In the genomic region with DNA sequence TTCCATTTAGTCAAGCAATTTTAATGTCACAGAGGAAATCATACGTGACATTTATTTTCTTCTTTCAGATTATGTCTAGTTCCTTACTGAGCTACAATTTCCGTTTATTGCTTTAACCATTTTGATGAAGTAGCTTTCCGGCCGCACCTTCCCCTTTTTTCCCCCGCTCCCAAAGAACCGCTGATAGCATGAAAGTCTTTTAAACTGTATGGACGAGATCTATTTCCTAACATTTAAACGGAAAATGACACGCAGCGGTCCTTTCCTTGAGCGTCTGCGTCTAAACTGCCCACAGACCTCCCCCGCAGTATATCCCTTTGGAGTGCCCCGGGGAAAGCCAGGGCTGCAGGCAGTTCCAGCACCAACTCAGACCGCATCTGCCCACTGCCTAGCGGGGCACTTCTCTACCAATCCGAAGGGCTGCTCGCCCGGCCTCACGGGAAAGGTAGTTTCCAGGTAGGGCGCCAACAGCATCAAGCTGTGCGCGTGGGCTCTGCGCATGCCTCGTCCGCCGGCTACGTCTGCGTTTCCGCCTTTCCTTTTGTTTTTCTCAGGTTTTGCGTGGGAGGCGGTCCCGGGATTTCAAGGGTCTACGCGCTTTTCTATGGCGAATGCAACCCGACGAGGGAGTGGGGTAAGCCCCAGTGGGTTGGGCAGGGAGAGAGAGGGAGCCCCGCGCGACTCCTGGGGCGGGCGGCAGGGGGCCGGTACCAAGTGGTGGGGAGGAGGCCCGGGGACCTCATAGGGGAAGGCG, we compare ENCODE assay signal across 8 cellular contexts. TPM values are rescaled to one million over a fixed set of nuclear protein-coding genes. Genes with fewer than 3 reads are reported as not detected.
DNase-seq lines count a peak whose midpoint lies in the region; ATAC-seq and TF ChIP-seq lines count a peak whose summit lies in the region.

TSS of gene ZNF33A (plus strand) at position 526 of the 754 bp plus-strand sequence. CDS start 1,667 bp downstream, outside the sequence.

- peak within 1 kb of the TSS; percentile 90 for H3K4me2 ChIP-seq in trophoblast cell (ENCODE audit: low read length)

- no peaks in the 10 kb centered on the region for H3K79me2 ChIP-seq in trophoblast cell (ENCODE audit: control insufficient read depth, insufficient read depth, low read length, poor library complexity)

- H3K4me3 ChIP-seq in GM12875 (ENCODE audit: low read depth, low read length) (peak within 1 kb of the TSS; percentile 68), adipocyte (ENCODE audit: low read length) (peak within 1 kb of the TSS; percentile 83), trophoblast cell (ENCODE audit: low read depth, low read length) (peak within 1 kb of the TSS; percentile 79), tibial nerve (peak within 1 kb of the TSS; percentile 51 to 90 (median 80))

- H3K79me1 ChIP-seq in trophoblast cell (ENCODE audit: low read length), result peaks cover 3% of the 10 kb centered on the region

- H3K23ac ChIP-seq in trophoblast cell (ENCODE audit: low read length), result no peak within 1 kb of the TSS

- DNase-seq in NCI-H1417 treated with DMSO at 0.1 percent for 48 hours (lab: John Stamatoyannopoulos, UW) (peak; percentile 60), T follicular helper cell (ENCODE audit: low read depth) (peak; percentile 87), adipocyte (ENCODE audit: low read depth) (peak; percentile 92), cardiac septum (ENCODE audit: low spot score) (peak; percentile 95), trophoblast cell (peak; percentile 96 to 97), tibial nerve (ENCODE audit: low spot score in 2 of 2) (peak; percentile 72 to 74)

- peak within 1 kb of the TSS; percentile 87 for H4K8ac ChIP-seq in trophoblast cell (ENCODE audit: low read depth, low read length)

- intact Hi-C loops in cardiac septum (cut with DNase I), result loop anchor here (2.0 kb wide), 3 partner anchors 34 to 154 kb away; partner anchors contain the start of genes ZNF248, ZNF25 and ZNF37A

- peak within 1 kb of the TSS; percentile 93 for H3K9ac ChIP-seq in adipocyte (ENCODE audit: low read length)
- peak within 1 kb of the TSS; percentile 82 for H3K9ac ChIP-seq in trophoblast cell (ENCODE audit: low read length)

- H2BK5ac ChIP-seq in trophoblast cell (ENCODE audit: low read depth, low read length, poor library complexity), result peak within 1 kb of the TSS; percentile 52

- no peak within 1 kb of the TSS for H2BK120ac ChIP-seq in trophoblast cell (ENCODE audit: insufficient read depth, low read length, poor library complexity)

- TF ChIP-seq POLR2A in tibial nerve (IDR thresholded peaks at IDR 0.05), result peak; percentile 18 to 38

- peak within 1 kb of the TSS; percentile 89 for H3K27ac ChIP-seq in trophoblast cell (ENCODE audit: low read depth, low read length)
- H3K27ac ChIP-seq in tibial nerve, result peak within 1 kb of the TSS; percentile 91 to 99 (median 98)

- WGBS in trophoblast cell (ENCODE audit: extremely low coverage, insufficient coverage, insufficient read length), result no CpG with 5 or more reads among the region's 46 CpGs
- 0 to 1% methylated on average over 41 to 45 of the region's 46 CpGs for WGBS in tibial nerve, 2 donors

- H3K9me3 ChIP-seq in adipocyte (ENCODE audit: control insufficient read depth, low read length) (no peaks in the 10 kb centered on the region), trophoblast cell (ENCODE audit: insufficient read depth, low read depth, low read length) (peaks cover 4% of the 10 kb centered on the region), tibial nerve (no peaks in the 10 kb centered on the region)

- TF ChIP-seq EP300 in tibial nerve (IDR thresholded peaks at IDR 0.05), result peak; percentile 4 to 62

- peak within 1 kb of the TSS; percentile 66 for H2AFZ ChIP-seq in trophoblast cell (ENCODE audit: insufficient read depth, low read length, poor library complexity)

- H3K4ac ChIP-seq in trophoblast cell (ENCODE audit: low read depth, low read length), result no peak within 1 kb of the TSS

- H2BK12ac ChIP-seq in trophoblast cell (ENCODE audit: low read length), result no peak within 1 kb of the TSS

- H3K27me3 ChIP-seq in adipocyte (replicated peaks; ENCODE audit: control insufficient read depth, insufficient read depth, low read length) (no peaks in the 10 kb centered on the region), trophoblast cell (ENCODE audit: insufficient read depth, low read length) (no peaks in the 10 kb centered on the region), tibial nerve (no peaks in the 10 kb centered on the region)

- peak within 1 kb of the TSS; percentile 62 for H3K14ac ChIP-seq in trophoblast cell (ENCODE audit: low read length)

- TF ChIP-seq CTCF in GM12875 (IDR thresholded peaks at IDR 0.05; ENCODE audit: borderline replicate concordance, insufficient read depth, low read depth, low read length), result no peak
- no peak for TF ChIP-seq CTCF in tibial nerve (IDR thresholded peaks at IDR 0.05)

- peak within 1 kb of the TSS; percentile 31 for H4K91ac ChIP-seq in trophoblast cell (ENCODE audit: low read depth, low read length)

- no peak within 1 kb of the TSS for H4K12ac ChIP-seq in trophoblast cell (ENCODE audit: low read depth, low read length)

- peak within 1 kb of the TSS; percentile 74 for H3K18ac ChIP-seq in trophoblast cell (ENCODE audit: low read length)

- H3K4me1 ChIP-seq in adipocyte (ENCODE audit: control insufficient read depth, insufficient read depth, low read length) (peaks cover 4% of the 10 kb centered on the region), trophoblast cell (ENCODE audit: control insufficient read depth in 1 of 2, insufficient read depth in 2 of 2, low read length in 2 of 2) (no peaks in the 10 kb centered on the region), tibial nerve (peaks cover 0 to 10% (median 8%) of the 10 kb centered on the region in 4 donors)

- H3K36me3 ChIP-seq in adipocyte (ENCODE audit: control insufficient read depth, insufficient read depth, low read length, severe bottlenecking), result peaks cover 8% of the 10 kb centered on the region
- H3K36me3 ChIP-seq in trophoblast cell (ENCODE audit: control insufficient read depth in 1 of 2, insufficient read depth in 2 of 2, low read length in 2 of 2), result peaks cover 5 to 9% of the 10 kb centered on the region in 2 experiments
- H3K36me3 ChIP-seq in tibial nerve, result peaks cover 0 to 23% (median 0%) of the 10 kb centered on the region in 3 donors

- peak; percentile 88 for ATAC-seq in HG02798 (IDR thresholded peaks at IDR 0.05; ENCODE audit: poor library complexity, unreplicated experiment)

- no peak within 1 kb of the TSS for H2AK5ac ChIP-seq in trophoblast cell (ENCODE audit: low read length)

RNA-seq across cellular contexts. Expression of gene ZNF33A, which starts in this region (rescaled TPM):
- total RNA-seq in cardiac septum (18.7 TPM), tibial nerve (10 to 100 TPM; 15.0 to 31.6 (median 29.3) TPM)
- 13.5 and 14.6 TPM in 2 replicates for polyA plus RNA-seq in trophoblast cell (2013)

Comparison
In these comparisons a context has a peak if more than half of its experiments do, and no peak if none do; other contexts are left out.
1. Peak in every context shown above with its lines: DNase-seq, ATAC-seq, H3K4me3 ChIP-seq and H3K27ac ChIP-seq.